Comparison of ENCODE assay signal across 17 cellular contexts in genomic region chr5:41334221-41334620, GRCh38.
DNase-seq lines count a peak whose midpoint lies in the region; ATAC-seq and TF ChIP-seq lines count a peak whose summit lies in the region.
"Had no signal": no experiment of that assay in that cellular context is flagged by ENCODE, and none has a peak within 500 bp of the region (broad histone marks: within the 10 kb centered on the region; RNA-seq: fewer than 3 reads in every experiment).

No MANE protein-coding gene starts in this region.

- H3K4me3 ChIP-seq in HUES48 (ENCODE audit: low read depth, low read length), result no peak overlapping the region
- H3K4me3 ChIP-seq in cardiac muscle cell, result no peak overlapping the region
- H3K4me3 ChIP-seq: spleen, testis had no signal

- H3K27ac ChIP-seq in HUES48 (ENCODE audit: low read depth, low read length) (peak overlapping the region; percentile 75), cardiac muscle cell (peak overlapping the region; percentile 39)

- no peaks in the 10 kb centered on the region for H3K27me3 Mint-ChIP-seq in activated CD4-positive, alpha-beta T cell treated with anti-CD3 and anti-CD28 coated beads for 36 hours
- H3K27me3 Mint-ChIP-seq: naive thymus-derived CD8-positive, alpha-beta T cell had no signal

- no peak overlapping the region for H3K9ac ChIP-seq in HUES48 (ENCODE audit: low read depth, low read length)

- no peaks in the 10 kb centered on the region for H3K36me3 ChIP-seq in HUES48 (ENCODE audit: control insufficient read depth, insufficient read depth, low read length)
- H3K36me3 ChIP-seq in cardiac muscle cell, result no peaks in the 10 kb centered on the region
- H3K36me3 ChIP-seq: spleen had no signal

- CTCF ChIA-PET in activated CD4-positive, alpha-beta T cell treated with anti-CD3 and anti-CD28 coated beads for 36 hours (lab: Charles Lee), result no interaction called here
- CTCF ChIA-PET in HEK293T (lab: Yijun Ruan, JAX), result no interaction called here

- POLR2A ChIA-PET in activated CD4-positive, alpha-beta T cell treated with anti-CD3 and anti-CD28 coated beads for 36 hours (lab: Charles Lee), result no interaction called here
- POLR2A ChIA-PET in HEK293T (lab: Yijun Ruan, JAX), result no interaction called here

- H3K4me3 Mint-ChIP-seq in activated CD4-positive, alpha-beta T cell treated with anti-CD3 and anti-CD28 coated beads for 36 hours, result no peak overlapping the region
- H3K4me3 Mint-ChIP-seq: H9; naive thymus-derived CD8-positive, alpha-beta T cell had no signal

- ATAC-seq in GM18511 (IDR thresholded peaks at IDR 0.05; ENCODE audit: unreplicated experiment), result peak; percentile 56
- no peak for ATAC-seq in HG02840 (IDR thresholded peaks at IDR 0.05; ENCODE audit: low FRiP score, unreplicated experiment)
- no peak for ATAC-seq in activated CD4-positive, alpha-beta T cell treated with anti-CD3 and anti-CD28 coated beads for 36 hours
- no peak for ATAC-seq in GM18498 (IDR thresholded peaks at IDR 0.05; ENCODE audit: unreplicated experiment)
- ATAC-seq: naive thymus-derived CD8-positive, alpha-beta T cell had no signal

- DNase-seq in cardiac muscle cell (ENCODE audit: low read depth in 1 of 2, low spot score in 1 of 2) (no peak), putamen (ENCODE audit: low spot score) (peak; percentile 3), HEK293T (ENCODE audit: extremely low spot score) (no peak)
- no peak for DNase-seq in activated CD4-positive, alpha-beta T cell treated with anti-CD3 and anti-CD28 coated beads for 36 hours
- DNase-seq: activated CD4-positive, alpha-beta T cell treated with anti-CD3 and anti-CD28 coated beads for 1 hour; DMS153; H9; naive thymus-derived CD8-positive, alpha-beta T cell; NCI-H1417; NCI-H748 treated with DMSO at 0.1 percent for 48 hours; spleen; T-helper 9 cell had no signal

- intact Hi-C loops in activated CD4-positive, alpha-beta T cell treated with anti-CD3 and anti-CD28 coated beads for 36 hours (cut with DNase I, micrococcal nuclease), result no loop called here

- H3K4me1 ChIP-seq in HUES48 (ENCODE audit: control insufficient read depth, insufficient read depth, low read length) (peaks cover 17% of the 10 kb centered on the region; the same call in 1 of the 2 replicates), cardiac muscle cell (ENCODE audit: low read depth) (peaks cover 14% of the 10 kb centered on the region)

- H3K4me1 Mint-ChIP-seq in activated CD4-positive, alpha-beta T cell treated with anti-CD3 and anti-CD28 coated beads for 36 hours, result no peaks in the 10 kb centered on the region
- H3K4me1 Mint-ChIP-seq: naive thymus-derived CD8-positive, alpha-beta T cell had no signal

- H3K9me3 ChIP-seq in HUES48 (ENCODE audit: control insufficient read depth, insufficient read depth, low read length) (no peaks in the 10 kb centered on the region), cardiac muscle cell (ENCODE audit: low read depth) (no peaks in the 10 kb centered on the region)
- H3K9me3 ChIP-seq: testis had no signal

- no peak for TF ChIP-seq CTCF in cardiac muscle cell (IDR thresholded peaks at IDR 0.05; ENCODE audit: low read depth, low read length)

- no peaks in the 10 kb centered on the region for H3K36me3 Mint-ChIP-seq in activated CD4-positive, alpha-beta T cell treated with anti-CD3 and anti-CD28 coated beads for 36 hours (ENCODE audit: low read depth)
- H3K36me3 Mint-ChIP-seq: naive thymus-derived CD8-positive, alpha-beta T cell had no signal

- H3K27me3 ChIP-seq in HUES48 (ENCODE audit: control insufficient read depth, insufficient read depth, low read length) (no peaks in the 10 kb centered on the region), cardiac muscle cell (no peaks in the 10 kb centered on the region)
- H3K27me3 ChIP-seq: spleen, testis had no signal

- H3K9me3 Mint-ChIP-seq in activated CD4-positive, alpha-beta T cell treated with anti-CD3 and anti-CD28 coated beads for 36 hours (ENCODE audit: low read depth), result no peaks in the 10 kb centered on the region

- H3K27ac Mint-ChIP-seq in activated CD4-positive, alpha-beta T cell treated with anti-CD3 and anti-CD28 coated beads for 36 hours, result no peak overlapping the region
- H3K27ac Mint-ChIP-seq: H9; naive thymus-derived CD8-positive, alpha-beta T cell had no signal

TF ChIP-seq in HEK293T, 16 proteins besides CTCF, POLR2A, EP300 and RAD21:
- TF ChIP-seq CTBP1 (IDR thresholded peaks at IDR 0.05; ENCODE audit: borderline replicate concordance) (no peak), ELF4 (IDR thresholded peaks at IDR 0.05) (no peak), BHLHE40 (IDR thresholded peaks at IDR 0.05; ENCODE audit: borderline replicate concordance) (no peak), ZNF384 (IDR thresholded peaks at IDR 0.05) (no peak), SP1 (IDR thresholded peaks at IDR 0.05) (no peak), SUZ12 (IDR thresholded peaks at IDR 0.05) (no peak), LEF1 (IDR thresholded peaks at IDR 0.05; ENCODE audit: borderline replicate concordance) (no peak), PKNOX1 (IDR thresholded peaks at IDR 0.05) (no peak), FOXM1 (IDR thresholded peaks at IDR 0.05; ENCODE audit: borderline replicate concordance) (no peak)
